ENCODE assay signal across 9 cellular contexts in genomic region chr6:144347447-144347758, GRCh38.
DNase-seq lines count a peak whose midpoint lies in the region; ATAC-seq and TF ChIP-seq lines count a peak whose summit lies in the region.
"Had no signal": no experiment of that assay in that cellular context is flagged by ENCODE, and none has a peak within 500 bp of the region (broad histone marks: within the 10 kb centered on the region; RNA-seq: fewer than 3 reads in every experiment).

No MANE protein-coding gene starts in this region.

- peaks cover 90 to 99% of the 10 kb centered on the region in 2 donors for H3K4me1 Mint-ChIP-seq in immature natural killer cell

- H3K27ac ChIP-seq in heart left ventricle (peak overlapping the region in 8 of 12 donors; percentile 15 to 82 (median 32)), VCaP (peak overlapping the region; percentile 89; the same call in 1 of the 2 replicates), thymus (ENCODE audit: low read depth) (peak overlapping the region; percentile 70)

- H3K9me3 Mint-ChIP-seq in immature natural killer cell: no peaks in the 10 kb centered on the region

- H3K27me3 Mint-ChIP-seq in immature natural killer cell (ENCODE audit: low read depth in 3 of 3): peaks cover 6 to 17% (median 10%) of the 10 kb centered on the region in 3 donors

- ATAC-seq in heart left ventricle (no peak), GM19397 (IDR thresholded peaks at IDR 0.05; ENCODE audit: unreplicated experiment) (no peak)

- H3K4me1 ChIP-seq in heart left ventricle (peaks cover 17 to 99% (median 78%) of the 10 kb centered on the region in 12 donors), thymus (ENCODE audit: control insufficient read depth, insufficient read depth, low read length) (peaks cover 28% of the 10 kb centered on the region)

- intact Hi-C loops in heart left ventricle (cut with DNase I): loop anchor here in 3 of 10 donors (5.0 to 10.0 kb wide), 3 partner anchors 53 to 90 kb away; partner anchors contain the start of gene UTRN (in 1 of the 3)
- intact Hi-C loops in cardiac septum (cut with DNase I): no loop called here

- no peak for TF ChIP-seq POLR2A in heart left ventricle (IDR thresholded peaks at IDR 0.05)

- H3K36me3 Mint-ChIP-seq in immature natural killer cell: peaks cover 12 to 16% (median 15%) of the 10 kb centered on the region in 3 donors

- H3K27ac Mint-ChIP-seq in immature natural killer cell: peak overlapping the region; percentile 90 to 98 (median 96)

- no peaks in the 10 kb centered on the region for H3K9me3 ChIP-seq in heart left ventricle
- H3K9me3 ChIP-seq in thymus (ENCODE audit: control insufficient read depth): no peaks in the 10 kb centered on the region

- no peaks in the 10 kb centered on the region for H3K36me3 ChIP-seq in heart left ventricle
- H3K36me3 ChIP-seq in thymus (ENCODE audit: control insufficient read depth, insufficient read depth): no peaks in the 10 kb centered on the region

- DNase-seq in heart left ventricle (no peak), cardiac septum (ENCODE audit: low spot score) (no peak), immature natural killer cell (no peak), GOT3 (lab: John Stamatoyannopoulos, UW) (no peak)
- no peak for DNase-seq in stimulated activated CD8-positive, alpha-beta memory T cell treated with anti-CD3 and anti-CD28 coated beads, Interleukin-4, amount 100 ng/mL, for 48 hours
- DNase-seq: NCI-H1930 had no signal

- H3K4me3 Mint-ChIP-seq in immature natural killer cell: peak overlapping the region; percentile 76 to 93 (median 90)

- H3K4me3 ChIP-seq in heart left ventricle (peak overlapping the region in 1 of 12 donors; percentile 22), thymus (ENCODE audit: low read length) (no peak overlapping the region)

- TF ChIP-seq CTCF in heart left ventricle (IDR thresholded peaks at IDR 0.05) (no peak), VCaP (conservative IDR thresholded peaks at IDR 0.05) (no peak)

- H3K27me3 ChIP-seq in heart left ventricle (no peaks in the 10 kb centered on the region), thymus (ENCODE audit: control insufficient read depth, insufficient read depth) (no peaks in the 10 kb centered on the region)

Comparison
In these comparisons a context has a peak if more than half of its experiments do, and no peak if none do; other contexts are left out.
1. H3K27ac ChIP-seq: peak in every context shown above with its lines; median percentile 89 in VCaP; 70 in thymus; 32 in heart left ventricle.